ENCODE assay signal across 22 cellular contexts in the genomic region with DNA sequence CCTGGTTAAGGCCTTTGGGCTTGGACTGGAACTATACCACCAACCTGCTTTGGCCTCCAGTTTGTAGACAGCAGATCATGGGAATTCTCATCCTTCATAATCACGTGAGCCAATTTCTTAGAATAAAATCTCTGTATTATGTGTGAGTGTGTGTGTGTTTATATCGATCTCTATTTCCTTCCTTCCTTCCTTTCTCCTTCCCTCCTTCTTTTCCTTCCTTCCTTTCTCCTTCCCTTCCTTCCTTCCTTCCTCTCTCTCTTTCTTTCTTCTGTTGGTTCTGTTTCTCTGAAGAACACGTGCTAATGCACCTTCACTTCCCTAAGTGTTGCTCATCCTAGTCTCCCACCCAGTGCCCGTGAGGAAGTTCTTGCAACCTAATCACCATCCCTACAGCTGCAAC. TPM values are rescaled to one million over a fixed set of nuclear protein-coding genes. Genes with fewer than 3 reads are reported as not detected.
DNase-seq lines count a peak whose midpoint lies in the region; ATAC-seq, FAIRE-seq and TF ChIP-seq lines count a peak whose summit lies in the region.
"Had no signal": no experiment of that assay in that cellular context is flagged by ENCODE, and none has a peak within 500 bp of the region (broad histone marks: within the 10 kb centered on the region; RNA-seq: fewer than 3 reads in every experiment).

No MANE protein-coding gene starts in this region.

- intact Hi-C loops in natural killer cell (cut with micrococcal nuclease) (no loop called here), pancreas (cut with DNase I) (no loop called here)

- H3K27me3 ChIP-seq in Loucy (ENCODE audit: insufficient read depth, low read length, poor library complexity, severe bottlenecking): no peaks in the 10 kb centered on the region
- no peaks in the 10 kb centered on the region for H3K27me3 ChIP-seq in pancreas

- no peaks in the 10 kb centered on the region for H3K79me2 ChIP-seq in Loucy (ENCODE audit: insufficient read depth, low read length)

- H3K9ac ChIP-seq in Loucy (ENCODE audit: low read depth, low read length, poor library complexity, severe bottlenecking): peak overlapping the region; percentile 67

- no peaks in the 10 kb centered on the region for H3K36me3 ChIP-seq in Loucy (ENCODE audit: insufficient read depth, low read length)
- H3K36me3 ChIP-seq in pancreas: no peaks in the 10 kb centered on the region

- no peaks in the 10 kb centered on the region for H3K36me3 Mint-ChIP-seq in natural killer cell
- no peaks in the 10 kb centered on the region for H3K36me3 Mint-ChIP-seq in natural killer cell treated with Interleukin-12 subunit alpha and Interleukin-12 subunit beta and Interleukin-15 and Interleukin-18, amount 100 ng/mL, for 72 hours
- no peaks in the 10 kb centered on the region for H3K36me3 Mint-ChIP-seq in immature natural killer cell
- H3K36me3 Mint-ChIP-seq in T-helper 2 cell treated with Interferon-gamma antibody and Interleukin-4, amounts not matched to agents 5 μg/mL and 100 μg/mL, for 36 hours (ENCODE audit: low read depth): no peaks in the 10 kb centered on the region
- H3K36me3 Mint-ChIP-seq: CD14-positive monocyte; CD8-positive, alpha-beta memory T cell had no signal

- H3K4me1 Mint-ChIP-seq in natural killer cell: peaks cover 32 to 40% of the 10 kb centered on the region in 2 donors
- H3K4me1 Mint-ChIP-seq in natural killer cell treated with Interleukin-12 subunit alpha and Interleukin-12 subunit beta and Interleukin-15 and Interleukin-18, amount 100 ng/mL, for 72 hours (ENCODE audit: low read depth in 2 of 2): peaks cover 16 to 20% of the 10 kb centered on the region in 2 donors
- H3K4me1 Mint-ChIP-seq in immature natural killer cell: peaks cover 38 to 43% of the 10 kb centered on the region in 2 donors
- peaks cover 8% of the 10 kb centered on the region for H3K4me1 Mint-ChIP-seq in T-helper 2 cell treated with Interferon-gamma antibody and Interleukin-4, amounts not matched to agents 5 μg/mL and 100 μg/mL, for 36 hours (ENCODE audit: low read depth)

- H4K20me1 ChIP-seq in Loucy (ENCODE audit: insufficient read depth, low read length, poor library complexity, severe bottlenecking): no peaks in the 10 kb centered on the region

- no peak for FAIRE-seq in pancreas (lab: Jason Lieb, UNC)
- FAIRE-seq: GM12878, H1 had no signal

- peak overlapping the region; percentile 25 to 43 for H3K27ac Mint-ChIP-seq in natural killer cell
- peak overlapping the region in 1 of 2 donors; percentile 13 for H3K27ac Mint-ChIP-seq in natural killer cell treated with Interleukin-12 subunit alpha and Interleukin-12 subunit beta and Interleukin-15 and Interleukin-18, amount 100 ng/mL, for 72 hours
- H3K27ac Mint-ChIP-seq in immature natural killer cell: peak overlapping the region in 5 of 6 donors; percentile 2 to 41 (median 32)
- H3K27ac Mint-ChIP-seq in T-helper 2 cell treated with Interferon-gamma antibody and Interleukin-4, amounts not matched to agents 5 μg/mL and 100 μg/mL, for 36 hours: no peak overlapping the region
- H3K27ac Mint-ChIP-seq: CD14-positive monocyte had no signal

- no peak overlapping the region for H2AFZ ChIP-seq in Loucy (ENCODE audit: low read length)
- H2AFZ ChIP-seq: PC-9 had no signal

- H3K4me3 Mint-ChIP-seq in natural killer cell (peak overlapping the region; percentile 1), immature natural killer cell (peak overlapping the region in 2 of 5 donors; percentile 4 to 29)
- H3K4me3 Mint-ChIP-seq in natural killer cell treated with Interleukin-12 subunit alpha and Interleukin-12 subunit beta and Interleukin-15 and Interleukin-18, amount 100 ng/mL, for 72 hours: no peak overlapping the region
- no peak overlapping the region for H3K4me3 Mint-ChIP-seq in T-helper 2 cell treated with Interferon-gamma antibody and Interleukin-4, amounts not matched to agents 5 μg/mL and 100 μg/mL, for 36 hours
- H3K4me3 Mint-ChIP-seq: CD14-positive monocyte had no signal

- peak overlapping the region; percentile 72 for H3K4me2 ChIP-seq in Loucy (ENCODE audit: low read depth, low read length, poor library complexity, severe bottlenecking)
- H3K4me2 ChIP-seq: PC-9 had no signal

- no peak for TF ChIP-seq CTCF in natural killer cell (IDR thresholded peaks at IDR 0.05)
- no peak for TF ChIP-seq CTCF in Loucy (conservative IDR thresholded peaks at IDR 0.05; ENCODE audit: low read length)
- no peak for TF ChIP-seq CTCF in pancreas (IDR thresholded peaks at IDR 0.05)

- H3K4me1 ChIP-seq in Loucy (ENCODE audit: insufficient read depth, low read length, poor library complexity, severe bottlenecking) (peaks cover 45% of the 10 kb centered on the region), pancreas (no peaks in the 10 kb centered on the region)

- H3K9me2 ChIP-seq in Loucy (replicated peaks; ENCODE audit: low read depth, low read length): no peaks in the 10 kb centered on the region

- H3F3A ChIP-seq in Loucy (ENCODE audit: low read depth): peaks cover 4% of the 10 kb centered on the region

- ATAC-seq in natural killer cell: no peak
- no peak for ATAC-seq in natural killer cell treated with Interleukin-12 subunit alpha and Interleukin-12 subunit beta and Interleukin-15 and Interleukin-18, amount 100 ng/mL, for 72 hours
- no peak for ATAC-seq in pancreas
- ATAC-seq: GM12878 had no signal

- WGBS in pancreas, 2 donors: 69 to 77% methylated on average over 4 of the region's 4 CpGs

- H3K9me3 Mint-ChIP-seq in natural killer cell (no peaks in the 10 kb centered on the region), immature natural killer cell (no peaks in the 10 kb centered on the region)
- no peaks in the 10 kb centered on the region for H3K9me3 Mint-ChIP-seq in natural killer cell treated with Interleukin-12 subunit alpha and Interleukin-12 subunit beta and Interleukin-15 and Interleukin-18, amount 100 ng/mL, for 72 hours
- no peaks in the 10 kb centered on the region for H3K9me3 Mint-ChIP-seq in T-helper 2 cell treated with Interferon-gamma antibody and Interleukin-4, amounts not matched to agents 5 μg/mL and 100 μg/mL, for 36 hours
- H3K9me3 Mint-ChIP-seq: CD14-positive monocyte; CD8-positive, alpha-beta memory T cell had no signal

- H3K9me3 ChIP-seq in Loucy (ENCODE audit: insufficient read depth, low read depth, low read length) (no peaks in the 10 kb centered on the region), pancreas (no peaks in the 10 kb centered on the region)

- no peaks in the 10 kb centered on the region for H3K27me3 Mint-ChIP-seq in natural killer cell (ENCODE audit: low read depth in 2 of 2)
- H3K27me3 Mint-ChIP-seq in natural killer cell treated with Interleukin-12 subunit alpha and Interleukin-12 subunit beta and Interleukin-15 and Interleukin-18, amount 100 ng/mL, for 72 hours: no peaks in the 10 kb centered on the region
- H3K27me3 Mint-ChIP-seq in immature natural killer cell (ENCODE audit: low read depth in 3 of 3): peaks cover 0 to 1% (median 1%) of the 10 kb centered on the region in 3 donors
- H3K27me3 Mint-ChIP-seq in T-helper 2 cell treated with Interferon-gamma antibody and Interleukin-4, amounts not matched to agents 5 μg/mL and 100 μg/mL, for 36 hours (ENCODE audit: low read depth): peaks cover 5% of the 10 kb centered on the region

- H3K27ac ChIP-seq in pancreas: no peak overlapping the region
- H3K27ac ChIP-seq: PC-9 had no signal

- DNase-seq in natural killer cell (no peak), immature natural killer cell (no peak), pancreas (no peak), superior temporal gyrus (ENCODE audit: extremely low spot score) (no peak)
- no peak for DNase-seq in natural killer cell treated with Interleukin-12 subunit alpha and Interleukin-12 subunit beta and Interleukin-15 and Interleukin-18, amount 100 ng/mL, for 72 hours (ENCODE audit: low spot score)
- DNase-seq in T-helper 2 cell treated with Interferon-gamma antibody and Interleukin-4, amounts not matched to agents 5 μg/mL and 100 μg/mL, for 36 hours (ENCODE audit: low spot score): no peak
- DNase-seq: CD8-positive, alpha-beta memory T cell; DMS 273 treated with DMSO at 0.1 percent for 48 hours; DMS79; HCEC 1CT; NCI-H1048; NCI-H1417; NCI-H1694; NCI-H2081; NCI-H2227 treated with DMSO at 0.1 percent for 48 hours; NCI-H526 treated with DMSO at 0.1 percent for 48 hours; PC-9; Right ventricle myocardium superior had no signal

- H3K4me3 ChIP-seq in Loucy (ENCODE audit: low read length, poor library complexity, severe bottlenecking) (peak overlapping the region; percentile 29), pancreas (no peak overlapping the region)
- H3K4me3 ChIP-seq: GM12878, PC-9 had no signal

RNA-seq across cellular contexts. Expression of a gene that starts 35.5 kb away (rescaled TPM):
- total RNA-seq in natural killer cell (10 to 100 TPM; 49.6 to 66.2 (median 60.3) TPM), pancreas (10 to 100 TPM; 30.1 to 71.8 (median 59.4) TPM)
- total RNA-seq in natural killer cell treated with Interleukin-12 subunit alpha and Interleukin-12 subunit beta and Interleukin-15 and Interleukin-18, amount 100 ng/mL, for 72 hours: 100 to 1,000 TPM; 229 to 233 TPM
- polyA plus RNA-seq in immature natural killer cell (100 to 1,000 TPM; 166 to 274 (median 228) TPM), pancreas (10 to 100 TPM; 37.6 to 52.8 TPM)

RNA-seq across cellular contexts. Expression of a gene that starts 44.9 kb away (rescaled TPM):
- total RNA-seq in natural killer cell (1 to 10 TPM in 2 of 3 donors, under 1 TPM in 1; 0.91 to 1.8 (median 1.2) TPM), pancreas (10 to 100 TPM in 1 of 6 donors, 1 to 10 TPM in 5; 1.1 to 19.0 (median 4.7) TPM)
- total RNA-seq in natural killer cell treated with Interleukin-12 subunit alpha and Interleukin-12 subunit beta and Interleukin-15 and Interleukin-18, amount 100 ng/mL, for 72 hours: under 1 TPM in 1 of 2 donors, not detected in 1; 0.26 TPM
- polyA plus RNA-seq in immature natural killer cell (under 1 TPM in 1 of 3 donors, not detected in 2; 0.45 TPM), pancreas (1 to 10 TPM; 2.7 to 6.6 TPM)
